In the genomic region with DNA sequence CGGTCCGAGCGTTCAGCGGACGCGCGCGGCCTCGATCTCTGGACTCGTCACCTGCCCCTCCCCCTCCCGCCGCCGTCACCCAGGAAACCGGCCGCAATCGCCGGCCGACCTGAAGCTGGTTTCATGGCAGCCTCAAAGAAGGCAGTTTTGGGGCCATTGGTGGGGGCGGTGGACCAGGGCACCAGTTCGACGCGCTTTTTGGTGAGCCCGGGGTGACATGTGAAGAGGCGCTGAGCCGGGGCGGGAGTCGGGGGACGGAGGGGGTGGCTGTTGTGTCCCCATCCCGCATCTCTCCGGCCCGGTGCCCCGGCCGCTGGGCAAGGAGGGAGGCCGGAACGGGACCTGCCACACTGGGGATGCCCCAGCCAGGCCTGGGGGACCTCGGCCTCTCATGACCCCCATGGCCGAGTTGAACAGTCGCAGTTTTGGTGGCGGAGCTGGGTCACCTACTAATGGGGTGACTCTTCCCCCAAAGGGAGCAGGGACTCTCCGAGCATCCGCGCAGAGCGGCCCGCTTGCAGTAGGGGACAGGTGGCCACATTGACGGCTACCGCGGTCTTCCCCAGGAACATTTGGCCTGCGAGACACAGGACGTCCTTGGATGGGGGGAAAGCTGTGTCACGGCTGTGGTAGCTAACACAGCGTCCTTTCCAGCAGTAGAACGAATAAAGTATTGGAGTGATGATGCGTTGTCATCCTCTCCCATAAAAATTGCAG, we compare ENCODE assay signal across 1 cellular context.
TF ChIP-seq lines count a peak whose summit lies in the region.

Gene GK (plus strand): TSS at position 9 of the 717 bp plus-strand sequence. CDS start 115 bp downstream, at position 124.

TF ChIP-seq in IMR-90, 13 proteins besides CTCF, POLR2A, EP300 and RAD21 (continued from another document):
- TF ChIP-seq, protein P1, sequence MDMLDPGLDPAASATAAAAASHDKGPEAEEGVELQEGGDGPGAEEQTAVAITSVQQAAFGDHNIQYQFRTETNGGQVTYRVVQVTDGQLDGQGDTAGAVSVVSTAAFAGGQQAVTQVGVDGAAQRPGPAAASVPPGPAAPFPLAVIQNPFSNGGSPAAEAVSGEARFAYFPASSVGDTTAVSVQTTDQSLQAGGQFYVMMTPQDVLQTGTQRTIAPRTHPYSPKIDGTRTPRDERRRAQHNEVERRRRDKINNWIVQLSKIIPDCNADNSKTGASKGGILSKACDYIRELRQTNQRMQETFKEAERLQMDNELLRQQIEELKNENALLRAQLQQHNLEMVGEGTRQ (IDR thresholded peaks at IDR 0.05; ENCODE audit: low read depth, low read length), result no peak
- TF ChIP-seq CHD1 (IDR thresholded peaks at IDR 0.05; ENCODE audit: low read depth, low read length), result no peak
- no peak for TF ChIP-seq RFX5 (IDR thresholded peaks at IDR 0.05; ENCODE audit: low read depth, low read length)
- no peak for TF ChIP-seq BHLHE40 (IDR thresholded peaks at IDR 0.05; ENCODE audit: low read depth, low read length)
- no peak for TF ChIP-seq CEBPB (IDR thresholded peaks at IDR 0.05; ENCODE audit: low read depth, low read length)
- no peak for TF ChIP-seq MXI1 (IDR thresholded peaks at IDR 0.05; ENCODE audit: borderline replicate concordance, low read depth, low read length)
